8 cellular contexts compared by ENCODE assay signal in the genomic region with DNA sequence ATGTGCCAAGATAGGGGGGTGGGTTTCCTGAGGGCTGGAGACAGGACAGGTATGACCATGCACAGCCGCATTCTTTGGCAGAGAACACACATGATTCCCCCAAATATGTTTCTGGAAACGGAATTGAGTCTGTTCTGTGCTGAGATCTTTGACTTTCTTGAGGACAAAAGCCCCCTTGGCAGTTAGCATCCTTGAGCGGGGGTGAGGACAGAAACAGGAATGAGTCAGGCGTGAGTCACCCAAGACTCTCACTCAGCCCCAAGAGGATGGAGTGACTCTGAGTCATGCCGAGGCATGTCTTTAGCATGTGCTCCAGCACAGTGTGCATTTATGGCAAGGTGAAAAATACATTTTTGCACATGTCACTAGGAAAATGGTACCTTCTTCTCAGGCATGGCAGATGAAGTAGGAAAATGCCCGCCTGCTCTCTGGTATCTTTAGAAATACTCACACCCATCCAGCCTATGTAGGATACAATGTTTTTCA. TPM values are rescaled to one million over a fixed set of nuclear protein-coding genes. Genes with fewer than 3 reads are reported as not detected.
A peak's percentile ranks its signal among the peaks of the same experiment; 100 is the strongest.
DNase-seq lines count a peak whose midpoint lies in the region; ATAC-seq and TF ChIP-seq lines count a peak whose summit lies in the region.

No MANE protein-coding gene starts in this region.

- peaks cover 0 to 12% (median 3%) of the 10 kb centered on the region in 4 donors for H3K4me1 ChIP-seq in transverse colon

- H3K4me3 Mint-ChIP-seq in activated CD8-positive, alpha-beta T cell treated with anti-CD3 and anti-CD28 coated beads for 36 hours: peak overlapping the region; percentile 79

- POLR2A ChIA-PET in activated CD8-positive, alpha-beta T cell treated with anti-CD3 and anti-CD28 coated beads for 36 hours (lab: Charles Lee): interaction anchor here (0.7 to 20.6 kb wide), 9 partner anchors 7 to 687 kb away, joined by 3 to 1006 read pairs (median 4); no protein-coding TSS in a partner anchor

- no peaks in the 10 kb centered on the region for H3K9me3 Mint-ChIP-seq in activated CD8-positive, alpha-beta T cell treated with anti-CD3 and anti-CD28 coated beads for 36 hours

- peaks cover 97% of the 10 kb centered on the region for H3K36me3 Mint-ChIP-seq in activated CD8-positive, alpha-beta T cell treated with anti-CD3 and anti-CD28 coated beads for 36 hours (ENCODE audit: low read depth)

- H3K27ac ChIP-seq in transverse colon: peak overlapping the region; percentile 53 to 73 (median 64)

- peaks cover 88% of the 10 kb centered on the region for H3K4me1 Mint-ChIP-seq in activated CD8-positive, alpha-beta T cell treated with anti-CD3 and anti-CD28 coated beads for 36 hours (ENCODE audit: low read depth)

- no peaks in the 10 kb centered on the region for H3K27me3 ChIP-seq in transverse colon

- in situ Hi-C loops in transverse colon (cut with MboI; ENCODE audit: low pct_ligation_motif_present in 1 of 4, low pct_unique_long_range_greater_than_20kb in 1 of 4, low sequenced_read_pairs in 3 of 4): no loop called here

- intact Hi-C loops in activated CD8-positive, alpha-beta T cell treated with anti-CD3 and anti-CD28 coated beads for 36 hours (cut with micrococcal nuclease): no loop called here
- intact Hi-C loops in transverse colon (cut with DNase I; ENCODE audit: low total_unique reads): loop anchor here (10.0 kb wide), 1 partner anchor 1382 kb away; a partner anchor contains a TSS

- WGBS in transverse colon (ENCODE audit: low coverage in 1 of 2), 2 donors: 48 to 100% methylated on average over 1 to 6 of the region's 6 CpGs

- no peak for TF ChIP-seq POLR2A in transverse colon (IDR thresholded peaks at IDR 0.05)

- CTCF ChIA-PET in activated CD8-positive, alpha-beta T cell treated with anti-CD3 and anti-CD28 coated beads for 36 hours (lab: Charles Lee): interaction anchor here (0.6 to 4.8 kb wide), 13 partner anchors 9 to 896 kb away, joined by 3 to 34 read pairs (median 5); no protein-coding TSS in a partner anchor

- H3K9me3 ChIP-seq in transverse colon: no peaks in the 10 kb centered on the region

- no peaks in the 10 kb centered on the region for H3K36me3 ChIP-seq in transverse colon

- no peak for TF ChIP-seq CTCF in activated CD8-positive, alpha-beta T cell treated with anti-CD3 and anti-CD28 coated beads for 36 hours (IDR thresholded peaks at IDR 0.05)
- TF ChIP-seq CTCF in epithelial cell of esophagus (IDR thresholded peaks at IDR 0.05; ENCODE audit: insufficient read depth, low read depth, low read length, missing control alignments) (no peak), transverse colon (IDR thresholded peaks at IDR 0.05) (no peak)

- H3K27ac Mint-ChIP-seq in activated CD8-positive, alpha-beta T cell treated with anti-CD3 and anti-CD28 coated beads for 36 hours: peak overlapping the region; percentile 94

- no peaks in the 10 kb centered on the region for H3K27me3 Mint-ChIP-seq in activated CD8-positive, alpha-beta T cell treated with anti-CD3 and anti-CD28 coated beads for 36 hours

- H3K4me3 ChIP-seq in epithelial cell of esophagus (ENCODE audit: low read length) (no peak overlapping the region), transverse colon (no peak overlapping the region)

- ATAC-seq in GM21723 (IDR thresholded peaks at IDR 0.05; ENCODE audit: unreplicated experiment): peak; percentile 73
- peak; percentile 86 for ATAC-seq in activated CD8-positive, alpha-beta T cell treated with anti-CD3 and anti-CD28 coated beads for 36 hours

- DNase-seq in Daoy (ENCODE audit: low read depth): peak; percentile 99
- DNase-seq in LoVo (ENCODE audit: low spot score): peak; percentile 87
- peak; percentile 96 for DNase-seq in activated CD8-positive, alpha-beta T cell treated with anti-CD3 and anti-CD28 coated beads for 36 hours
- DNase-seq in epithelial cell of esophagus (ENCODE audit: low read depth): peak; percentile 99
- peak in 36 of 56 donors; percentile 6 to 87 (median 51) for DNase-seq in nucleus accumbens (lab: John Stamatoyannopoulos, UW)
- DNase-seq in transverse colon: peak; percentile 48
- DNase-seq in RPMI8226: no peak

- TF ChIP-seq EP300 in transverse colon (IDR thresholded peaks at IDR 0.05; ENCODE audit: low read depth): no peak

RNA-seq across cellular contexts. Expression of a gene that starts 52.1 kb away (rescaled TPM):
- total RNA-seq in Daoy (2014; rRNA removed; shearing (Covaris generic)): 353 and 470 TPM in 2 replicates
- 100 to 1,000 TPM; 194 to 196 TPM for total RNA-seq in activated CD8-positive, alpha-beta T cell treated with anti-CD3 and anti-CD28 coated beads for 36 hours
- total RNA-seq in transverse colon: 100 to 1,000 TPM in 3 of 4 donors, 10 to 100 TPM in 1; 31.4 to 154 (median 141) TPM
